In genomic region chr15:43510230-43511011, GRCh38 we compare ENCODE assay signal across 8 cellular contexts. TPM values are rescaled to one million over a fixed set of nuclear protein-coding genes. Genes with fewer than 3 reads are reported as not detected.
DNase-seq lines count a peak whose midpoint lies in the region; ATAC-seq and TF ChIP-seq lines count a peak whose summit lies in the region.

No MANE protein-coding gene starts in this region.

- peaks cover 21% of the 10 kb centered on the region for H3K4me1 ChIP-seq in CD8-positive, alpha-beta T cell (ENCODE audit: insufficient read depth, low read length)
- H3K4me1 ChIP-seq in ectodermal cell (ENCODE audit: control insufficient read depth, insufficient read depth, low read length) = peaks cover 29% of the 10 kb centered on the region
- peaks cover 23% of the 10 kb centered on the region for H3K4me1 ChIP-seq in lower lobe of right lung

- ATAC-seq in CD8-positive, alpha-beta T cell = peak; percentile 90
- peak; percentile 96 for ATAC-seq in GM19455 (IDR thresholded peaks at IDR 0.05; ENCODE audit: unreplicated experiment)
- ATAC-seq in lower lobe of right lung = peak; percentile 99 to 100

- H3K27me3 ChIP-seq in CD8-positive, alpha-beta T cell (ENCODE audit: insufficient read depth, low read length) = no peaks in the 10 kb centered on the region
- H3K27me3 ChIP-seq in ectodermal cell (ENCODE audit: control insufficient read depth, insufficient read depth, low read length, poor library complexity, severe bottlenecking) = no peaks in the 10 kb centered on the region
- H3K27me3 ChIP-seq in lower lobe of right lung (ENCODE audit: low read depth) = no peaks in the 10 kb centered on the region

- TF ChIP-seq CTCF in CD8-positive, alpha-beta T cell (IDR thresholded peaks at IDR 0.05) = peak; percentile 10
- TF ChIP-seq CTCF in lower lobe of right lung (IDR thresholded peaks at IDR 0.05) = peak; percentile 18

- peak overlapping the region; percentile 81 for H3K4me3 ChIP-seq in CD8-positive, alpha-beta T cell (ENCODE audit: low read depth, low read length)
- H3K4me3 ChIP-seq in ectodermal cell (ENCODE audit: insufficient read depth, low read depth, low read length) (peak overlapping the region; percentile 66), lower lobe of right lung (peak overlapping the region; percentile 70)

- no peaks in the 10 kb centered on the region for H3K9me3 Mint-ChIP-seq in CD8-positive, alpha-beta T cell
- H3K9me3 Mint-ChIP-seq in activated CD4-positive, alpha-beta memory T cell treated with anti-CD3 and anti-CD28 coated beads, Interleukin-2, amount 10 ng/mL, durations not matched to agents 7 days and 5 days = no peaks in the 10 kb centered on the region

- no peaks in the 10 kb centered on the region for H3K36me3 ChIP-seq in CD8-positive, alpha-beta T cell (ENCODE audit: insufficient read depth, low read length)
- no peaks in the 10 kb centered on the region for H3K36me3 ChIP-seq in ectodermal cell (ENCODE audit: control insufficient read depth, insufficient read depth, low read length)
- H3K36me3 ChIP-seq in lower lobe of right lung = no peaks in the 10 kb centered on the region

- CTCF ChIA-PET in CD8-positive, alpha-beta T cell (lab: Charles Lee) = interaction anchor here (0.9 to 3.2 kb wide), 9 partner anchors 14 to 135 kb away, joined by 3 to 21 read pairs (median 4); partner anchors contain the start of gene TP53BP1
- CTCF ChIA-PET in activated CD4-positive, alpha-beta memory T cell treated with anti-CD3 and anti-CD28 coated beads, Interleukin-2, amount 10 ng/mL, durations not matched to agents 7 days and 5 days (lab: Charles Lee) = interaction anchor here (0.8 to 7.6 kb wide), 9 partner anchors 10 to 290 kb away, joined by 3 to 74 read pairs (median 4); partner anchors contain the start of genes HYPK, PDIA3, SERINC4 and TP53BP1

- intact Hi-C loops in CD8-positive, alpha-beta T cell (cut with DNase I, micrococcal nuclease) = loop anchor here (1.0 to 10.0 kb wide), 14 partner anchors 17 to 1236 kb away; partner anchors contain the start of genes LCMT2 (in 2 of the 2), TP53BP1 (in 2 of the 2), TUBGCP4 (in 2 of the 2) and ZSCAN29 (in 2 of the 2)
- intact Hi-C loops in lower lobe of right lung (cut with DNase I) = no loop called here

- peaks cover 27% of the 10 kb centered on the region for H3K4me1 Mint-ChIP-seq in CD8-positive, alpha-beta T cell (ENCODE audit: low read depth)
- peaks cover 60% of the 10 kb centered on the region for H3K4me1 Mint-ChIP-seq in activated CD4-positive, alpha-beta memory T cell treated with anti-CD3 and anti-CD28 coated beads, Interleukin-2, amount 10 ng/mL, durations not matched to agents 7 days and 5 days

- WGBS in ectodermal cell, 2 experiments = 1% methylated on average over 41 of the region's 41 CpGs

- no peaks in the 10 kb centered on the region for H3K9me3 ChIP-seq in CD8-positive, alpha-beta T cell (ENCODE audit: low read length)
- H3K9me3 ChIP-seq in ectodermal cell (ENCODE audit: control insufficient read depth, low read length) (no peaks in the 10 kb centered on the region), lower lobe of right lung (no peaks in the 10 kb centered on the region)

- H3K36me3 Mint-ChIP-seq in CD8-positive, alpha-beta T cell = peaks cover 4% of the 10 kb centered on the region
- peaks cover 13% of the 10 kb centered on the region for H3K36me3 Mint-ChIP-seq in activated CD4-positive, alpha-beta memory T cell treated with anti-CD3 and anti-CD28 coated beads, Interleukin-2, amount 10 ng/mL, durations not matched to agents 7 days and 5 days (ENCODE audit: low read depth)

- peak overlapping the region; percentile 96 for H3K27ac Mint-ChIP-seq in CD8-positive, alpha-beta T cell
- peak overlapping the region; percentile 92 for H3K27ac Mint-ChIP-seq in activated CD4-positive, alpha-beta memory T cell treated with anti-CD3 and anti-CD28 coated beads, Interleukin-2, amount 10 ng/mL, durations not matched to agents 7 days and 5 days

- H3K27me3 Mint-ChIP-seq in CD8-positive, alpha-beta T cell (ENCODE audit: low read depth) = no peaks in the 10 kb centered on the region
- no peaks in the 10 kb centered on the region for H3K27me3 Mint-ChIP-seq in activated CD4-positive, alpha-beta memory T cell treated with anti-CD3 and anti-CD28 coated beads, Interleukin-2, amount 10 ng/mL, durations not matched to agents 7 days and 5 days

- H3K27ac ChIP-seq in CD8-positive, alpha-beta T cell (ENCODE audit: low read depth, low read length) = peak overlapping the region; percentile 82
- peak overlapping the region; percentile 97 for H3K27ac ChIP-seq in ectodermal cell (ENCODE audit: insufficient read depth, low read depth, low read length, poor library complexity, severe bottlenecking)
- peak overlapping the region; percentile 76 for H3K27ac ChIP-seq in lower lobe of right lung

- POLR2A ChIA-PET in CD8-positive, alpha-beta T cell (lab: Charles Lee) = interaction anchor here (0.6 to 1.7 kb wide), 12 partner anchors 10 to 1219 kb away, joined by 3 to 16 read pairs (median 4); partner anchors contain the start of genes CCNDBP1, GOLM2, TP53BP1 and TUBGCP4
- POLR2A ChIA-PET in activated CD4-positive, alpha-beta memory T cell treated with anti-CD3 and anti-CD28 coated beads, Interleukin-2, amount 10 ng/mL, durations not matched to agents 7 days and 5 days (lab: Charles Lee) = interaction anchor here (0.6 to 5.1 kb wide), 22 partner anchors 8 to 1237 kb away, joined by 3 to 47 read pairs (median 4); partner anchors contain the start of genes GANC, HYPK, TMEM87A and TP53BP1

- peak; percentile 88 to 96 (median 95) for DNase-seq in CD8-positive, alpha-beta T cell
- peak; percentile 93 for DNase-seq in HK-2 (ENCODE audit: unreplicated experiment)
- peak; percentile 87 for DNase-seq in NCI-H82 treated with DMSO at 0.1 percent for 48 hours (lab: John Stamatoyannopoulos, UW; ENCODE audit: unreplicated experiment)
- DNase-seq in activated CD4-positive, alpha-beta memory T cell treated with anti-CD3 and anti-CD28 coated beads, Interleukin-2, amount 10 ng/mL, durations not matched to agents 7 days and 5 days = peak; percentile 99
- peak; percentile 99 for DNase-seq in lower lobe of right lung
- DNase-seq in stimulated activated CD4-positive, alpha-beta T cell treated with anti-CD3 and anti-CD28 coated beads, TNF-alpha, amount 100 ng/mL, for 1 hour (ENCODE audit: low read depth in 3 of 3, low spot score in 1 of 3) = peak; percentile 87 to 90 (median 89)

- peak overlapping the region; percentile 94 for H3K4me3 Mint-ChIP-seq in CD8-positive, alpha-beta T cell
- peak overlapping the region; percentile 94 for H3K4me3 Mint-ChIP-seq in activated CD4-positive, alpha-beta memory T cell treated with anti-CD3 and anti-CD28 coated beads, Interleukin-2, amount 10 ng/mL, durations not matched to agents 7 days and 5 days

RNA-seq across cellular contexts. Expression of gene MAP1A, which starts 7.0 kb away (rescaled TPM):
- total RNA-seq in CD8-positive, alpha-beta T cell = under 1 TPM; 0.75 to 0.92 TPM
- total RNA-seq in activated CD4-positive, alpha-beta memory T cell treated with anti-CD3 and anti-CD28 coated beads, Interleukin-2, amount 10 ng/mL, durations not matched to agents 7 days and 5 days = 1 to 10 TPM; 8.7 to 9.3 TPM
- 16.3 TPM for polyA plus RNA-seq in ectodermal cell (2013, experiment 1 of 4)
- polyA plus RNA-seq in ectodermal cell (2013, experiment 2 of 4) = 18.3 TPM
- polyA plus RNA-seq in ectodermal cell (2013, experiment 3 of 4) = 12.9 TPM
- 15.3 TPM for polyA plus RNA-seq in ectodermal cell (2013, experiment 4 of 4)
- 7.1 TPM for total RNA-seq in lower lobe of right lung

RNA-seq across cellular contexts. Expression of gene TP53BP1, which starts 17.5 kb away (rescaled TPM):
- total RNA-seq in CD8-positive, alpha-beta T cell = 10 to 100 TPM; 54.6 to 59.7 TPM
- 10 to 100 TPM; 26.6 to 28.1 TPM for total RNA-seq in activated CD4-positive, alpha-beta memory T cell treated with anti-CD3 and anti-CD28 coated beads, Interleukin-2, amount 10 ng/mL, durations not matched to agents 7 days and 5 days
- 88.3 TPM for polyA plus RNA-seq in ectodermal cell (2013, experiment 1 of 4)
- polyA plus RNA-seq in ectodermal cell (2013, experiment 2 of 4) = 101 TPM
- 61.1 TPM for polyA plus RNA-seq in ectodermal cell (2013, experiment 3 of 4)
- 65.0 TPM for polyA plus RNA-seq in ectodermal cell (2013, experiment 4 of 4)
- total RNA-seq in lower lobe of right lung = 41.0 TPM

Comparison
In these comparisons a context has a peak if more than half of its experiments do, and no peak if none do; other contexts are left out.
1. Peak in every context shown above with its lines: DNase-seq, ATAC-seq, H3K4me3 ChIP-seq and H3K27ac ChIP-seq.